In genomic region chr1:94164885-94165284, GRCh38 we compare ENCODE assay signal across 3 cellular contexts. TPM values are rescaled to one million over a fixed set of nuclear protein-coding genes. Genes with fewer than 3 reads are reported as not detected.
"Had no signal": no experiment of that assay in that cellular context is flagged by ENCODE, and none has a peak within 500 bp of the region (broad histone marks: within the 10 kb centered on the region; RNA-seq: fewer than 3 reads in every experiment).

No MANE protein-coding gene starts in this region.

RNA-seq across cellular contexts. Expression of gene ABCA4, which starts 43.9 kb away (rescaled TPM):
- total RNA-seq: HT-29, K562 had no signal
- polyA plus RNA-seq: IgD-negative memory B cell had no signal
